ENCODE assay signal across 2 cellular contexts in the genomic region with DNA sequence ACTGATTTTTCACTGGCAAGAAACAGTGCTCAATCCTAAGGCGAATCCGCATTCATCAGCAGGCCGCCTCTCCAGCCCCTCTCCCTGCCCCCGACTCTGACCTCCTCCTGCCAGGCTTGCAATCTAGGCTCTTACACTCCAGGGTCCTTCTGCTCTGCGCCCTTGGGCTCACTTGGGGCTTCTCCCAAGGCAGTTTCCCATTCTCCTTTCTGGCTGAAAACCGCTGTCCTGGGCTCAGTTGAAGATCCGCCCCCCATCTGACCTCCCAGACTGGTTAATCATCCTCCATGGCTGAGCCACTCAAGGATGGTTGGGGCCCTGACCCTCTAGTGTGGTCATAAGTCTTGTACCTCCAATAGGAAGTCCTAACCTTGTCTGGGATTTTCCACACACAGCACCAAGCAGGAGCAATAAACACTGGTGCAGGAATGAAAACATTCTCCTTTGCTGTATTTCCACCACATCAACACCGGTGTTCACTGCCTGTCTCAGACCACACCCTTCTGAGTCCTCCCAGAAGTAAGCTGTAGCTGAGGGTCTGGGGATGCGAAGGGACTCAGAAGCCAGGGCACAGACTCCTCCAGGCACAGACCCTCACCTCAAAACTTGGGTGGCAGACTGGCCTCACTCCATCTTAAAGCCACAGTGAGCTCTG.
TF ChIP-seq lines count a peak whose summit lies in the region.

No MANE protein-coding gene starts in this region.

TF ChIP-seq in IMR-90, 13 proteins besides CTCF, POLR2A, EP300 and RAD21:
- TF ChIP-seq SMC3 (IDR thresholded peaks at IDR 0.05; ENCODE audit: low read depth, low read length), result no peak
- 0 out of 2 replicates have a peak, but pooled peaks have one; percentile 39 for TF ChIP-seq MAZ (IDR thresholded peaks at IDR 0.05; ENCODE audit: borderline replicate concordance, low read depth, low read length)
- TF ChIP-seq BHLHE40 (IDR thresholded peaks at IDR 0.05; ENCODE audit: low read depth, low read length), result no peak
- TF ChIP-seq CEBPB (IDR thresholded peaks at IDR 0.05; ENCODE audit: low read depth, low read length), result 0 out of 2 replicates have a peak, but pooled peaks have one; percentile 1
- TF ChIP-seq NFE2L2 (IDR thresholded peaks at IDR 0.05; ENCODE audit: low read depth, low read length), result no peak
TF ChIP-seq in IMR-90: peak in this region for 2.

TF ChIP-seq in H1, 55 proteins besides CTCF, POLR2A, EP300 and RAD21:
- TF ChIP-seq BCL11A (IDR thresholded peaks at IDR 0.05; ENCODE audit: low read depth in 2 of 2, low read length in 2 of 2) (no peak), SRF (IDR thresholded peaks at IDR 0.05; ENCODE audit: low read depth, low read length) (no peak), CEBPB (IDR thresholded peaks at IDR 0.05; ENCODE audit: low read depth, low read length) (no peak), TAF1 (IDR thresholded peaks at IDR 0.05; ENCODE audit: low read depth, low read length) (no peak), RBBP5 (IDR thresholded peaks at IDR 0.05; ENCODE audit: borderline replicate concordance, low read depth, low read length) (no peak), KDM1A (IDR thresholded peaks at IDR 0.05; ENCODE audit: borderline replicate concordance, low read length) (no peak), TEAD4 (IDR thresholded peaks at IDR 0.05; ENCODE audit: low read depth, low read length) (no peak)
TF ChIP-seq in H1: peak in this region for 0.
